ENCODE assay signal across 12 cellular contexts in genomic region chr2:205025580-205026240, GRCh38.
DNase-seq lines count a peak whose midpoint lies in the region; ATAC-seq and TF ChIP-seq lines count a peak whose summit lies in the region.
"Had no signal": no experiment of that assay in that cellular context is flagged by ENCODE, and none has a peak within 500 bp of the region (broad histone marks: within the 10 kb centered on the region; RNA-seq: fewer than 3 reads in every experiment).

No MANE protein-coding gene starts in this region.

- H3K36me3 ChIP-seq in endocrine pancreas (ENCODE audit: control insufficient read depth, insufficient read depth, low read length), result no peaks in the 10 kb centered on the region

- no peaks in the 10 kb centered on the region for H3K9me3 Mint-ChIP-seq in CD4-positive, alpha-beta T cell
- H3K9me3 Mint-ChIP-seq in osteocyte (ENCODE audit: unreplicated experiment), result no peaks in the 10 kb centered on the region

- intact Hi-C loops in CD4-positive, alpha-beta T cell (cut with DNase I, micrococcal nuclease), result no loop called here

- ATAC-seq in CD4-positive, alpha-beta T cell (ENCODE audit: poor library complexity), result no peak
- ATAC-seq in SK-N-SH treated with all-trans-retinoic acid at 6 μM for 48 hours, result peak; percentile 9; the same call in 2 of the 3 replicates
- ATAC-seq in HG02938 (IDR thresholded peaks at IDR 0.05; ENCODE audit: unreplicated experiment), result no peak
- ATAC-seq: activated CD8-positive, alpha-beta T cell treated with anti-CD3 and anti-CD28 coated beads, Interleukin-2, amount 10 ng/mL, durations not matched to agents 7 days and 5 days had no signal

- DNase-seq in CD4-positive, alpha-beta T cell, result no peak
- no peak for DNase-seq in osteocyte (ENCODE audit: extremely low spot score, unreplicated experiment)
- DNase-seq in NOMO-1 (lab: John Stamatoyannopoulos, UW; ENCODE audit: unreplicated experiment in 2 of 2), result no peak
- DNase-seq in GF-D8 (lab: John Stamatoyannopoulos, UW), result no peak
- DNase-seq in AG08395 (ENCODE audit: low spot score), result no peak
- DNase-seq: activated CD8-positive, alpha-beta T cell treated with anti-CD3 and anti-CD28 coated beads, Interleukin-2, amount 10 ng/mL, durations not matched to agents 7 days and 5 days; Caco-2; NCI-H2081 treated with DMSO at 0.1 percent for 48 hours had no signal

- no peak for TF ChIP-seq CTCF in CD4-positive, alpha-beta T cell (IDR thresholded peaks at IDR 0.05)
- TF ChIP-seq CTCF in osteocyte (IDR thresholded peaks at IDR 0.05), result no peak

- H3K9ac ChIP-seq in endocrine pancreas (ENCODE audit: control insufficient read depth, insufficient read depth, low read length), result peak overlapping the region; percentile 73

- peak overlapping the region; percentile 0 for H3K4me3 Mint-ChIP-seq in CD4-positive, alpha-beta T cell
- H3K4me3 Mint-ChIP-seq in osteocyte (ENCODE audit: unreplicated experiment), result peak overlapping the region; percentile 59
- H3K4me3 Mint-ChIP-seq: activated CD8-positive, alpha-beta T cell treated with anti-CD3 and anti-CD28 coated beads, Interleukin-2, amount 10 ng/mL, durations not matched to agents 7 days and 5 days had no signal

- H3K4me3 ChIP-seq in endocrine pancreas (ENCODE audit: control insufficient read depth, insufficient read depth, low read length), result peak overlapping the region; percentile 75
- H3K4me3 ChIP-seq: body of pancreas had no signal

- no peaks in the 10 kb centered on the region for H3K27me3 Mint-ChIP-seq in CD4-positive, alpha-beta T cell
- no peaks in the 10 kb centered on the region for H3K27me3 Mint-ChIP-seq in osteocyte (ENCODE audit: unreplicated experiment)

- peaks cover 7% of the 10 kb centered on the region for H3K4me1 ChIP-seq in endocrine pancreas (ENCODE audit: control insufficient read depth, insufficient read depth, low read length)
- H3K4me1 ChIP-seq: body of pancreas had no signal

- H3K4me1 Mint-ChIP-seq in CD4-positive, alpha-beta T cell (ENCODE audit: low read depth), result peaks cover 33% of the 10 kb centered on the region
- peaks cover 28% of the 10 kb centered on the region for H3K4me1 Mint-ChIP-seq in osteocyte (ENCODE audit: unreplicated experiment)

- H3K27ac ChIP-seq in CD4-positive, alpha-beta T cell (ENCODE audit: low read depth, low read length), result no peak overlapping the region
- H3K27ac ChIP-seq: body of pancreas had no signal

- CTCF ChIA-PET in CD4-positive, alpha-beta T cell (lab: Charles Lee), result no interaction called here

- no peaks in the 10 kb centered on the region for H3K9me3 ChIP-seq in CD4-positive, alpha-beta T cell (ENCODE audit: control insufficient read depth, low read length)
- H3K9me3 ChIP-seq in endocrine pancreas (ENCODE audit: control insufficient read depth, low read length), result no peaks in the 10 kb centered on the region
- H3K9me3 ChIP-seq: body of pancreas, Caco-2 had no signal

- no peaks in the 10 kb centered on the region for H3K27me3 ChIP-seq in CD4-positive, alpha-beta T cell (ENCODE audit: control insufficient read depth, insufficient read depth, low read length)
- no peaks in the 10 kb centered on the region for H3K27me3 ChIP-seq in endocrine pancreas (ENCODE audit: control insufficient read depth, insufficient read depth, low read length)
- H3K27me3 ChIP-seq: body of pancreas had no signal

- H3K36me3 Mint-ChIP-seq in CD4-positive, alpha-beta T cell (ENCODE audit: low read depth), result no peaks in the 10 kb centered on the region
- no peaks in the 10 kb centered on the region for H3K36me3 Mint-ChIP-seq in osteocyte (ENCODE audit: unreplicated experiment)

- POLR2A ChIA-PET in CD4-positive, alpha-beta T cell (lab: Charles Lee), result no interaction called here

- H3K27ac Mint-ChIP-seq in CD4-positive, alpha-beta T cell, result no peak overlapping the region
- H3K27ac Mint-ChIP-seq in osteocyte (ENCODE audit: unreplicated experiment), result peak overlapping the region; percentile 86
- H3K27ac Mint-ChIP-seq: activated CD8-positive, alpha-beta T cell treated with anti-CD3 and anti-CD28 coated beads, Interleukin-2, amount 10 ng/mL, durations not matched to agents 7 days and 5 days had no signal

TF ChIP-seq in SK-N-SH treated with all-trans-retinoic acid at 6 μM for 48 hours, 23 proteins besides CTCF, POLR2A, EP300 and RAD21:
- TF ChIP-seq ISL1 (CRISPR knock-in tag; IDR thresholded peaks at IDR 0.05) (no peak), ZFP3 (CRISPR knock-in tag; IDR thresholded peaks at IDR 0.05) (no peak), RARB (CRISPR knock-in tag; IDR thresholded peaks at IDR 0.05) (no peak), TSHZ2 (CRISPR knock-in tag; IDR thresholded peaks at IDR 0.05) (no peak), ZC3H10 (CRISPR knock-in tag; IDR thresholded peaks at IDR 0.05) (no peak), ZNF565 (CRISPR knock-in tag; conservative IDR thresholded peaks at IDR 0.05; ENCODE audit: low read depth) (no peak), ZNF8 (CRISPR knock-in tag; IDR thresholded peaks at IDR 0.05) (no peak)
